ENCODE assay signal across 34 cellular contexts in the genomic region with DNA sequence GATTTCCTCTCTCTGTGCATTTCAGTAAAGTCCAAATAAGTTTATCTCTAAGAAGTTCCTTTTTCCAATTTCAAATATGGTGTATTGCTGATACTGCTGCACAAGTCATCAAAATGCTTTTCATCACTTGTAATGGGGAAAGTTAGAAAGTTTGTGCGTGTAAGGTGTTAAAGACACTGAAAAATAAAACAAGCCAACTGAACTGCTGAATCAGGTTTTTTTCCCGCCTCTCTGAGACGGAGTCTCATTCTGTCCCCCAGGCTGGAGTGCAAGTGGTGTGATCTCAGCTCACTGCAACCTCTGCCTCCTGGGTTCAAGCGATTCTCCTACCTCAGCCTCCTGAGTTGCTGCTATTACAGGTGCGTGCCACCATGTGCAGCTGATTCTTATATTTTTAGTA.
"Had no signal": no experiment of that assay in that cellular context is flagged by ENCODE, and none has a peak within 500 bp of the region (broad histone marks: within the 10 kb centered on the region; RNA-seq: fewer than 3 reads in every experiment).

No MANE protein-coding gene starts in this region.

- H3K4me1 ChIP-seq: adrenal gland, body of pancreas, breast epithelium had no signal

- H3K36me3 ChIP-seq: adrenal gland, brain microvascular endothelial cell, breast epithelium had no signal

- DNase-seq: activated B cell treated with CpG ODN at 0.5 μM for 24 hours; activated CD4-positive, alpha-beta memory T cell treated with anti-CD3 and anti-CD28 coated beads for 36 hours; activated CD4-positive, alpha-beta T cell treated with anti-CD3 and anti-CD28 coated beads for 4 hours; activated CD4-positive, alpha-beta T cell treated with anti-CD3 and anti-CD28 coated beads, Interleukin-2, amount 10 ng/mL, durations not matched to agents 24 days and 14 days; activated CD4-positive, alpha-beta T cell treated with anti-CD3 and anti-CD28 coated beads, Interleukin-2, amount 50 U/mL, for 1 hour; activated CD4-positive, alpha-beta T cell treated with anti-CD3 and anti-CD28 coated beads, Interleukin-2, amount 50 U/mL, for 4 hours; activated CD4-positive, CD25-positive, alpha-beta regulatory T cell treated with anti-CD3 and anti-CD28 coated beads, Interleukin-2, amount 50 U/mL, for 72 hours; activated CD8-positive, alpha-beta memory T cell treated with anti-CD3 and anti-CD28 coated beads, Interleukin-2, amount 50 U/mL, for 4 hours; activated CD8-positive, alpha-beta T cell treated with anti-CD3 and anti-CD28 coated beads for 36 hours; activated effector memory CD4-positive, alpha-beta T cell treated with anti-CD3 and anti-CD28 coated beads, Interleukin-2, amount 50 U/mL, for 16 hours; activated gamma-delta T cell treated with Interleukin-2 at 50 U/mL for 16 hours; activated naive CD4-positive, alpha-beta T cell; activated naive CD4-positive, alpha-beta T cell treated with anti-CD3 and anti-CD28 coated beads for 36 hours; activated naive CD4-positive, alpha-beta T cell treated with anti-CD3 and anti-CD28 coated beads, Interleukin-2, amount 50 U/mL, for 16 hours; activated naive CD8-positive, alpha-beta T cell treated with anti-CD3 and anti-CD28 coated beads for 36 hours; activated T-cell treated with anti-CD3 and anti-CD28 coated beads for 4 hours; activated T-cell treated with anti-CD3 and anti-CD28 coated beads, Interleukin-2, amount 50 U/mL, for 1 hour; activated T-cell treated with anti-CD3 and anti-CD28 coated beads, Interleukin-2, amount 50 U/mL, for 4 hours; activated T-cell treated with anti-CD3 and anti-CD28 coated beads, Interleukin-2, amount 50 U/mL, for 72 hours; adrenal gland; amniotic stem cell; aorta; body of pancreas; brain microvascular endothelial cell; central memory CD4-positive, alpha-beta T cell; T-helper 1 cell; T-helper 2 cell; T-helper 9 cell had no signal

- ATAC-seq: activated CD8-positive, alpha-beta T cell treated with anti-CD3 and anti-CD28 coated beads for 36 hours; activated naive CD4-positive, alpha-beta T cell treated with anti-CD3 and anti-CD28 coated beads, Interleukin-2, amount 50 U/mL, for 72 hours; activated T-cell treated with anti-CD3 and anti-CD28 coated beads, Interleukin-2, amount 50 U/mL, for 4 hours; activated T-cell treated with anti-CD3 and anti-CD28 coated beads, Interleukin-2, amount 50 U/mL, for 72 hours; activated T-helper 17 cell treated with anti-CD3 and anti-CD28 coated beads, Interleukin-2, amount 50 U/mL, for 72 hours; body of pancreas had no signal

- FAIRE-seq: astrocyte, TTC549 had no signal

- H3K27me3 ChIP-seq: adrenal gland, body of pancreas, brain microvascular endothelial cell, breast epithelium had no signal

- H3K27ac ChIP-seq: adrenal gland, body of pancreas, brain microvascular endothelial cell, breast epithelium, VCaP had no signal

- H3K9me3 ChIP-seq: adrenal gland, body of pancreas, breast epithelium had no signal

- H3K4me3 ChIP-seq: adrenal gland, body of pancreas, breast epithelium had no signal
